ENCODE assay signal across 23 cellular contexts in the genomic region with DNA sequence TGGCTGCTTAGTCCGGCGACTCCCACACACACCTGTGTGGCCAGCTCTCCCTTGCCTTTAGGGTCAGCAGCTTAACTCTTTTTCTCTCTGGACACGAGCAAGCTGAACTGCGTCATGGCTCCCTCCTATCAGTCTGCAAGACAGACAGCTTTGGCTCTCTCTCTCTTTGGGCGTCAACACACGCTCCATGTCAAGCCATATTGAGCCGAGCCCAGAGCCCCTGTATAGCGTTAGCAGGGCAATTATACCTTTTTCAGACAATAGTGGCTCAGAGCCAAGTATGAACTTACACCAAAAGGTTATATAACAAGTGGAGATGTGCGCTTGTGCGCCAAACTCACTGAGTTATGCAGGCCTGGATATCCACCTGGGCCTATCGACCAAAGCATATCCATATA.
"Had no signal": no experiment of that assay in that cellular context is flagged by ENCODE, and none has a peak within 500 bp of the region (broad histone marks: within the 10 kb centered on the region; RNA-seq: fewer than 3 reads in every experiment).

No MANE protein-coding gene starts in this region.

- FAIRE-seq: RCC 7860 had no signal

- DNase-seq: IMR-90, Kasumi-1, MV-4-11, NCI-H1048, NCI-H1105, NCI-H1417, NCI-H1436 treated with DMSO at 0.1 percent for 48 hours, NCI-H1694, NCI-H187 treated with DMSO at 0.1 percent for 48 hours, NCI-H2029 treated with DMSO at 0.1 percent for 48 hours, NCI-H2171, NCI-H345, NCI-H446 treated with DMSO at 0.1 percent for 48 hours, NCI-H510A treated with DMSO at 0.1 percent for 48 hours, NCI-H526, NCI-H774, Right ventricle myocardium superior, RPMI8226, SK-N-SH, SW 1271, T-cell had no signal

- ATAC-seq: T-cell had no signal

- H3K9me3 ChIP-seq: SK-N-SH had no signal

- H3K27ac ChIP-seq: KMS-11 had no signal

- H3K4me2 ChIP-seq: KMS-11, SK-N-SH had no signal

- H3K9ac ChIP-seq: KMS-11, SK-N-SH had no signal
